ENCODE assay signal across 29 cellular contexts in the genomic region with DNA sequence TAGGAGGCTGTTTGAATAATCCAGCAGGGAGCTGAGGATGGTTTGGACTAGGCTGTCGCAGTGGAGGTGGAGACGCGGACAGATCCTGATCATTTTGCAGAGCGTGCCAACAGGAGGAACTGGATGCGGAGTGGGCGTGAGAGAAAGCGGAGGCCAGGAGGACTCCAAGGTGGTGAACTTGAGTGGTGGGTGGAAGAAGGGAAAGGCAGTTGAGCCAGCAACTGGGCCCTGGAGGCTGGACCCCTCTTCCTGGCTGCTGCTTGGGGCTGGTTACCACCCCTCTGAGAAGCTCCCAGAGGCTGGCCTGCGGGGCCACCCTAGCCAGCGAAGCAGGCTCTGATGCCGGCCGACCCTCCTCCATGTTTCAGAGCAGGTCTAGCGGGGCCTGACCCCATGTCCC. TPM values are rescaled to one million over a fixed set of nuclear protein-coding genes. Genes with fewer than 3 reads are reported as not detected.
"Had no signal": no experiment of that assay in that cellular context is flagged by ENCODE, and none has a peak within 500 bp of the region (broad histone marks: within the 10 kb centered on the region; RNA-seq: fewer than 3 reads in every experiment).

No MANE protein-coding gene starts in this region.

- H3K9me3 ChIP-seq: esophagus muscularis mucosa, gastroesophageal sphincter, heart left ventricle, left lung, lower lobe of right lung, mucosa of descending colon had no signal

- H3K4me3 ChIP-seq: coronary artery, dorsolateral prefrontal cortex, esophagus muscularis mucosa, gastroesophageal sphincter, heart left ventricle, hepatocyte, left lung, lower lobe of right lung, mucosa of descending colon had no signal

- DNase-seq: dermis blood vessel endothelial cell; dorsolateral prefrontal cortex; effector CD4-positive, alpha-beta T cell; effector memory CD4-positive, alpha-beta T cell; foreskin keratinocyte; heart left ventricle; hypothalamus; immature natural killer cell; left cardiac atrium; left lung; left ventricle myocardium superior; lower lobe of right lung; mesenchymal stem cell; mucosa of descending colon; naive B cell had no signal

- H2AFZ ChIP-seq: hepatocyte had no signal

- H3K4me2 ChIP-seq: hepatocyte had no signal

- H3K27ac ChIP-seq: coronary artery, dorsolateral prefrontal cortex, esophagus muscularis mucosa, foreskin keratinocyte, gastroesophageal sphincter, heart left ventricle, hepatocyte, left lung, lower lobe of right lung had no signal

- ATAC-seq: foreskin keratinocyte, gastroesophageal sphincter, heart left ventricle, left cardiac atrium, left lung, left ventricle myocardium superior, lower lobe of right lung, mucosa of descending colon had no signal

- H3K4me1 ChIP-seq: foreskin keratinocyte had no signal

- FAIRE-seq: colon, endothelial cell of umbilical vein, frontal cortex, keratinocyte had no signal

- H3K36me3 ChIP-seq: esophagus muscularis mucosa, gastroesophageal sphincter, heart left ventricle, left lung, lower lobe of right lung had no signal

- H3K27me3 ChIP-seq: dorsolateral prefrontal cortex had no signal

RNA-seq across cellular contexts. Expression of a gene that starts 56.8 kb away (rescaled TPM):
- total RNA-seq: endothelial cell of umbilical vein, epithelial cell of proximal tubule, fibroblast of lung, fibroblast of villous mesenchyme, foreskin keratinocyte, left cardiac atrium, left ventricle myocardium superior, lower lobe of right lung, lung microvascular endothelial cell, mesothelial cell of epicardium had no signal
- polyA plus RNA-seq: endothelial cell of umbilical vein, esophagus, fibroblast of lung, foreskin keratinocyte, heart left ventricle, hepatocyte, immature natural killer cell, keratinocyte had no signal
